Comparison of ENCODE assay signal across 25 cellular contexts in the genomic region with DNA sequence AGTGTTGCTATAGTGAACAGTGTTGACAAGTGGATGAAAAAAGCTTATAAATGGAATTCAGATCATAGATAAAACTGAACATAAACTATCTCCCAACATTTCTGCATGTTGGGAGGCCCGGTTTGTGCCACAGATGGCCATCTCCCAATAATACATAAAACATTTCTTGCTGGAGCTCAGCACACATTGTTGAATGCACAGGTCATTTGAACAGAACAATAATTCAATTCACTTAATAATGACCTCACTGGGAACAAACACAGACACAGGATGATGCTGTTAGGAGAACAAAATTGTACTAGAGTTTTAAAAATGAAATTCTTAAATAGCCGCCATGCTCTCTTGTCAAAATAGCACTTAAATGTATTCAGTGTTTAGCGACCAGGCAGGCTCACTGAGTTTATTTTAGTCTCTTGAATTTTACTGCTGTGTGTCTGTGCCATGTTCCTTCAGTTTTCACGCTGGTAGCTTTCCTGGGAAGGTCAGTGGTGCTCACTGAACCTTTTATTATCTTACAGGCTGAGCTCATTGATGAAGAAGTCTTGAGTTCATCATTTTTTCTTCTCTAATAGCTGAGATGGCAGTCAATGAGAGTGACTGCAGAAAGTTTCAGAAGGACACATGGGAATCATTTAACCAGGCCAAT.
A peak's percentile ranks its signal among the peaks of the same experiment; 100 is the strongest.
DNase-seq lines count a peak whose midpoint lies in the region; ATAC-seq and TF ChIP-seq lines count a peak whose summit lies in the region.
"Had no signal": no experiment of that assay in that cellular context is flagged by ENCODE, and none has a peak within 500 bp of the region (broad histone marks: within the 10 kb centered on the region; RNA-seq: fewer than 3 reads in every experiment).

No MANE protein-coding gene starts in this region.

- WGBS in IMR-90 (ENCODE audit: extremely low coverage in 2 of 2, insufficient read length in 1 of 2), 2 experiments, result no CpG with 5 or more reads among the region's 4 CpGs

- H3K4me1 ChIP-seq in IMR-90 (ENCODE audit: control insufficient read depth, insufficient read depth, low read length), result no peaks in the 10 kb centered on the region
- H3K4me1 ChIP-seq: right lobe of liver had no signal

- H2AK9ac ChIP-seq in IMR-90 (replicated peaks; ENCODE audit: low read depth, low read length, poor library complexity), result no peak overlapping the region

- ATAC-seq in IMR-90 (ENCODE audit: low read depth), result no peak
- no peak for ATAC-seq in activated naive CD8-positive, alpha-beta T cell treated with anti-CD3 and anti-CD28 coated beads, Interleukin-2, amount 50 U/mL, for 24 hours
- ATAC-seq: activated T-helper 17 cell treated with anti-CD3 and anti-CD28 coated beads, Interleukin-2, amount 50 U/mL, for 72 hours; left colon; naive thymus-derived CD4-positive, alpha-beta T cell; right lobe of liver had no signal

- no peak overlapping the region for H3K4ac ChIP-seq in IMR-90 (ENCODE audit: low read depth, low read length)

- no peak overlapping the region for H3K4me3 ChIP-seq in IMR-90 (ENCODE audit: insufficient read depth, low read depth, low read length)
- H3K4me3 ChIP-seq: pancreas, right lobe of liver, tibial nerve had no signal

- no peak for TF ChIP-seq POLR2A in IMR-90 (IDR thresholded peaks at IDR 0.05; ENCODE audit: low read depth, low read length)

- dilution Hi-C loops in IMR-90 (cut with HindIII; ENCODE audit: low sequenced_read_pairs, unreplicated experiment), result no loop called here

- no peak overlapping the region for H3K9ac ChIP-seq in IMR-90 (ENCODE audit: low read depth, low read length)

- no peak overlapping the region for H3K56ac ChIP-seq in IMR-90 (ENCODE audit: extremely low read depth, insufficient read depth, low read length)

- no peak overlapping the region for H2AK5ac ChIP-seq in IMR-90 (ENCODE audit: low read depth, low read length)

- H3K36me3 Mint-ChIP-seq in activated naive CD8-positive, alpha-beta T cell treated with anti-CD3 and anti-CD28 coated beads, Interleukin-2, amount 50 U/mL, for 24 hours (ENCODE audit: low read depth), result no peaks in the 10 kb centered on the region
- H3K36me3 Mint-ChIP-seq: activated naive CD8-positive, alpha-beta T cell had no signal

- no peaks in the 10 kb centered on the region for H3K9me3 ChIP-seq in IMR-90 (ENCODE audit: control insufficient read depth, insufficient read depth, low read length)
- H3K9me3 ChIP-seq: pancreas, right lobe of liver, tibial nerve had no signal

- no peak overlapping the region for H4K5ac ChIP-seq in IMR-90 (ENCODE audit: low read depth, low read length)

- in situ Hi-C loops in IMR-90 (cut with MboI; ENCODE audit: low sequenced_read_pairs), result no loop called here

- no peak overlapping the region for H3K27ac Mint-ChIP-seq in activated naive CD8-positive, alpha-beta T cell treated with anti-CD3 and anti-CD28 coated beads, Interleukin-2, amount 50 U/mL, for 24 hours
- H3K27ac Mint-ChIP-seq: activated B cell treated with CpG ODN at 0.5 μM for 24 hours; activated naive CD8-positive, alpha-beta T cell; activated T-helper 17 cell treated with anti-CD3 and anti-CD28 coated beads, Interleukin-2, amount 50 U/mL, for 72 hours; naive thymus-derived CD4-positive, alpha-beta T cell; stimulated activated naive CD8-positive, alpha-beta T cell treated with anti-CD3 and anti-CD28 coated beads, Interleukin-15, Interleukin-2, amounts not matched to agents 100 ng/mL and 50 ng/mL, for 24 hours had no signal

- H2BK20ac ChIP-seq in IMR-90 (ENCODE audit: low read depth, low read length), result no peak overlapping the region

- H4K91ac ChIP-seq in IMR-90 (ENCODE audit: insufficient read depth, low read depth, low read length), result no peak overlapping the region

- no peaks in the 10 kb centered on the region for H3K9me1 ChIP-seq in IMR-90 (ENCODE audit: insufficient read depth, low read length)

- no peaks in the 10 kb centered on the region for H3K36me3 ChIP-seq in IMR-90 (ENCODE audit: control insufficient read depth, insufficient read depth, low read length)
- H3K36me3 ChIP-seq: pancreas, right lobe of liver, tibial nerve had no signal

- H2BK120ac ChIP-seq in IMR-90 (ENCODE audit: low read depth, low read length), result no peak overlapping the region

- no peak for TF ChIP-seq RAD21 in IMR-90 (IDR thresholded peaks at IDR 0.05; ENCODE audit: low read length)

- no peaks in the 10 kb centered on the region for H4K20me1 ChIP-seq in IMR-90 (ENCODE audit: insufficient read depth, low read length)

- DNase-seq in IMR-90, result peak; percentile 16
- DNase-seq in amniotic epithelial cell (ENCODE audit: low read depth), result peak; percentile 27
- DNase-seq in left kidney (ENCODE audit: low read depth, low spot score), result peak; percentile 27
- DNase-seq in retina, result peak; percentile 75
- no peak for DNase-seq in HuH-7 (ENCODE audit: low spot score)
- DNase-seq in activated naive CD8-positive, alpha-beta T cell treated with anti-CD3 and anti-CD28 coated beads, Interleukin-2, amount 50 U/mL, for 24 hours, result no peak
- DNase-seq in activated naive CD4-positive, alpha-beta T cell (lab: John Stamatoyannopoulos, UW), result no peak
- DNase-seq: activated B cell treated with CpG ODN at 0.5 μM for 24 hours; activated CD4-positive, alpha-beta T cell treated with anti-CD3 and anti-CD28 coated beads, Interleukin-2, amount 50 U/mL, for 48 hours; activated CD8-positive, alpha-beta memory T cell treated with anti-CD3 and anti-CD28 coated beads, Interleukin-2, amount 50 U/mL, for 4 hours; cerebellar nuclear complex; foreskin fibroblast; H7; Kasumi-1; left colon; naive thymus-derived CD4-positive, alpha-beta T cell; NCI-H187; NCI-H526 treated with DMSO at 0.1 percent for 48 hours; pancreas; right lobe of liver; stimulated activated CD4-positive, alpha-beta T cell treated with anti-CD3 and anti-CD28 coated beads, Interleukin-15, amount 100 ng/mL, for 24 hours had no signal

- no peak for TF ChIP-seq CTCF in IMR-90 (conservative IDR thresholded peaks at IDR 0.05; ENCODE audit: low read depth, low read length)

- CTCF ChIA-PET in IMR-90 (lab: Yijun Ruan, JAX), result interaction anchor here (0.6 kb wide), 1 partner anchor 69 kb away, joined by 5 read pairs; no protein-coding TSS in a partner anchor

- no peak overlapping the region for H4K8ac ChIP-seq in IMR-90 (ENCODE audit: low read depth in 2 of 2, low read length in 2 of 2)

- H3K79me1 ChIP-seq in IMR-90 (ENCODE audit: low read depth in 1 of 2, low read length in 2 of 2), result no peaks in the 10 kb centered on the region

- intact Hi-C loops in IMR-90 (cut with micrococcal nuclease), result loop anchor here (5.0 kb wide), 2 partner anchors 329 to 409 kb away; no protein-coding TSS in a partner anchor

- no peaks in the 10 kb centered on the region for H3K27me3 ChIP-seq in IMR-90 (ENCODE audit: control insufficient read depth, insufficient read depth, low read length)
- H3K27me3 ChIP-seq: pancreas, right lobe of liver, tibial nerve had no signal

- no peaks in the 10 kb centered on the region for H3K4me1 Mint-ChIP-seq in activated naive CD8-positive, alpha-beta T cell treated with anti-CD3 and anti-CD28 coated beads, Interleukin-2, amount 50 U/mL, for 24 hours

- H2AFZ ChIP-seq in IMR-90 (replicated peaks; ENCODE audit: low read length, poor library complexity), result no peak overlapping the region

- H3K4me2 ChIP-seq in IMR-90 (ENCODE audit: low read depth, low read length), result no peak overlapping the region

- no peak overlapping the region for H2BK15ac ChIP-seq in IMR-90 (ENCODE audit: low read depth, low read length)

- no peak overlapping the region for H3K27ac ChIP-seq in IMR-90 (ENCODE audit: insufficient read depth, low read length)
- H3K27ac ChIP-seq: right lobe of liver had no signal

- H3K9me3 Mint-ChIP-seq in activated naive CD8-positive, alpha-beta T cell treated with anti-CD3 and anti-CD28 coated beads, Interleukin-2, amount 50 U/mL, for 24 hours, result no peaks in the 10 kb centered on the region
- H3K9me3 Mint-ChIP-seq: activated B cell treated with CpG ODN at 0.5 μM for 24 hours; activated T-helper 17 cell treated with anti-CD3 and anti-CD28 coated beads, Interleukin-2, amount 50 U/mL, for 72 hours; naive thymus-derived CD4-positive, alpha-beta T cell; stimulated activated naive CD8-positive, alpha-beta T cell treated with anti-CD3 and anti-CD28 coated beads, Interleukin-15, Interleukin-2, amounts not matched to agents 100 ng/mL and 50 ng/mL, for 24 hours had no signal

- H3K27me3 Mint-ChIP-seq in activated naive CD8-positive, alpha-beta T cell treated with anti-CD3 and anti-CD28 coated beads, Interleukin-2, amount 50 U/mL, for 24 hours, result no peaks in the 10 kb centered on the region
- H3K27me3 Mint-ChIP-seq: activated B cell treated with CpG ODN at 0.5 μM for 24 hours; activated naive CD8-positive, alpha-beta T cell; activated T-helper 17 cell treated with anti-CD3 and anti-CD28 coated beads, Interleukin-2, amount 50 U/mL, for 72 hours; stimulated activated naive CD8-positive, alpha-beta T cell treated with anti-CD3 and anti-CD28 coated beads, Interleukin-15, Interleukin-2, amounts not matched to agents 100 ng/mL and 50 ng/mL, for 24 hours had no signal

- POLR2A ChIA-PET in IMR-90 (lab: Charles Lee; ENCODE audit: unreplicated experiment), result interaction anchor here (0.5 kb wide), 2 partner anchors 8 to 75 kb away, joined by 4 to 5 read pairs; no protein-coding TSS in a partner anchor

- no peak overlapping the region for H3K14ac ChIP-seq in IMR-90 (replicated peaks; ENCODE audit: low read depth, low read length)

- no peak overlapping the region for H3K18ac ChIP-seq in IMR-90 (ENCODE audit: low read depth, low read length)

- no TSS peak for BruUV-seq in IMR-90 (replicated peaks; lab: Mats Ljungman, UMichigan)

- H3K23ac ChIP-seq in IMR-90 (ENCODE audit: low read depth, low read length), result no peak overlapping the region

- no peak overlapping the region for H2BK5ac ChIP-seq in IMR-90 (ENCODE audit: low read depth, low read length, poor library complexity, severe bottlenecking)

- H3K4me3 Mint-ChIP-seq in activated naive CD8-positive, alpha-beta T cell treated with anti-CD3 and anti-CD28 coated beads, Interleukin-2, amount 50 U/mL, for 24 hours, result no peak overlapping the region
- H3K4me3 Mint-ChIP-seq: activated B cell treated with CpG ODN at 0.5 μM for 24 hours; activated naive CD8-positive, alpha-beta T cell; activated T-helper 17 cell treated with anti-CD3 and anti-CD28 coated beads, Interleukin-2, amount 50 U/mL, for 72 hours; naive thymus-derived CD4-positive, alpha-beta T cell; stimulated activated naive CD8-positive, alpha-beta T cell treated with anti-CD3 and anti-CD28 coated beads, Interleukin-15, Interleukin-2, amounts not matched to agents 100 ng/mL and 50 ng/mL, for 24 hours had no signal

TF ChIP-seq in IMR-90, 13 proteins besides CTCF, POLR2A, EP300 and RAD21 (continues in another document):
- TF ChIP-seq BHLHE40 (IDR thresholded peaks at IDR 0.05; ENCODE audit: low read depth, low read length) (no peak), MAFK (IDR thresholded peaks at IDR 0.05; ENCODE audit: low read depth, low read length) (no peak), FOS (IDR thresholded peaks at IDR 0.05; ENCODE audit: low read depth, low read length) (no peak), CEBPB (IDR thresholded peaks at IDR 0.05; ENCODE audit: low read depth, low read length) (no peak)

Comparison
In these comparisons a context has a peak if more than half of its experiments do, and no peak if none do; other contexts are left out.
1. DNase-seq: peak in IMR-90 (single experiment), amniotic epithelial cell (single experiment), left kidney (single experiment) and retina (single experiment); none in HuH-7 (single experiment), activated naive CD8-positive, alpha-beta T cell treated with anti-CD3 and anti-CD28 coated beads, Interleukin-2, amount 50 U/mL, for 24 hours (single experiment) and activated naive CD4-positive, alpha-beta T cell (0 of 4).